In genomic region chr20:44031001-44031574, GRCh38 we compare ENCODE assay signal across 19 cellular contexts.
"Had no signal": no experiment of that assay in that cellular context is flagged by ENCODE, and none has a peak within 500 bp of the region (broad histone marks: within the 10 kb centered on the region; RNA-seq: fewer than 3 reads in every experiment).

No MANE protein-coding gene starts in this region.

- H3K27ac ChIP-seq: adrenal gland, esophagus muscularis mucosa, hepatocyte, pancreas, thyroid gland, uterus had no signal

- FAIRE-seq: colon, keratinocyte, pancreas, TTC549 had no signal

- H3K4me3 Mint-ChIP-seq: activated naive CD4-positive, alpha-beta T cell treated with anti-CD3 and anti-CD28 coated beads, Interleukin-2, amount 10 ng/mL, durations not matched to agents 7 days and 5 days; activated T-helper 17 cell treated with anti-CD3 and anti-CD28 coated beads, Interleukin-2, amount 50 U/mL, for 72 hours; neural crest cell; stimulated activated memory B cell treated with anti-CD40 and anti-IgM and Interleukin-4, amounts not matched to agents 10 μg/mL and 1 μg/mL and 100 μg/mL, for 72 hours; T-helper 17 cell; WTC11 had no signal

- H3K36me3 Mint-ChIP-seq: activated naive CD4-positive, alpha-beta T cell treated with anti-CD3 and anti-CD28 coated beads, Interleukin-2, amount 10 ng/mL, durations not matched to agents 7 days and 5 days; stimulated activated memory B cell treated with anti-CD40 and anti-IgM and Interleukin-4, amounts not matched to agents 10 μg/mL and 1 μg/mL and 100 μg/mL, for 72 hours; WTC11 had no signal

- ATAC-seq: activated T-helper 17 cell treated with anti-CD3 and anti-CD28 coated beads, Interleukin-2, amount 50 U/mL, for 72 hours; pancreas; stimulated activated memory B cell treated with anti-CD40 and anti-IgM and Interleukin-4, amounts not matched to agents 10 μg/mL and 1 μg/mL and 100 μg/mL, for 72 hours; T-helper 17 cell; WTC11 had no signal

- H3K27ac Mint-ChIP-seq: activated naive CD4-positive, alpha-beta T cell treated with anti-CD3 and anti-CD28 coated beads, Interleukin-2, amount 10 ng/mL, durations not matched to agents 7 days and 5 days; activated T-helper 17 cell treated with anti-CD3 and anti-CD28 coated beads, Interleukin-2, amount 50 U/mL, for 72 hours; stimulated activated memory B cell treated with anti-CD40 and anti-IgM and Interleukin-4, amounts not matched to agents 10 μg/mL and 1 μg/mL and 100 μg/mL, for 72 hours; T-helper 17 cell; WTC11 had no signal

- H3K36me3 ChIP-seq: adrenal gland, esophagus muscularis mucosa, pancreas, thyroid gland, uterus had no signal

- H3K4me1 Mint-ChIP-seq: neural crest cell had no signal

- H3K9me3 ChIP-seq: adrenal gland, esophagus muscularis mucosa, pancreas, thyroid gland, uterus had no signal

- H3K4me3 ChIP-seq: adrenal gland, esophagus muscularis mucosa, hepatocyte, pancreas, thyroid gland, uterus had no signal

- H3K9me3 Mint-ChIP-seq: activated T-helper 17 cell treated with anti-CD3 and anti-CD28 coated beads, Interleukin-2, amount 50 U/mL, for 72 hours; neural crest cell; stimulated activated memory B cell treated with anti-CD40 and anti-IgM and Interleukin-4, amounts not matched to agents 10 μg/mL and 1 μg/mL and 100 μg/mL, for 72 hours had no signal

- DNase-seq: activated CD4-positive, alpha-beta T cell treated with anti-CD3 and anti-CD28 coated beads for 4 hours; activated naive CD4-positive, alpha-beta T cell treated with anti-CD3 and anti-CD28 coated beads, Interleukin-2, amount 10 ng/mL, durations not matched to agents 7 days and 5 days; caudate nucleus; effector CD4-positive, alpha-beta T cell; pancreas; stimulated activated CD4-positive, alpha-beta T cell treated with anti-CD3 and anti-CD28 coated beads, Interleukin-12 subunit alpha, Interleukin-12 subunit beta, amount 100 ng/mL, for 4 hours; T-helper 17 cell; thyroid gland; uterus had no signal
